Comparison of ENCODE assay signal across 21 cellular contexts in the genomic region with DNA sequence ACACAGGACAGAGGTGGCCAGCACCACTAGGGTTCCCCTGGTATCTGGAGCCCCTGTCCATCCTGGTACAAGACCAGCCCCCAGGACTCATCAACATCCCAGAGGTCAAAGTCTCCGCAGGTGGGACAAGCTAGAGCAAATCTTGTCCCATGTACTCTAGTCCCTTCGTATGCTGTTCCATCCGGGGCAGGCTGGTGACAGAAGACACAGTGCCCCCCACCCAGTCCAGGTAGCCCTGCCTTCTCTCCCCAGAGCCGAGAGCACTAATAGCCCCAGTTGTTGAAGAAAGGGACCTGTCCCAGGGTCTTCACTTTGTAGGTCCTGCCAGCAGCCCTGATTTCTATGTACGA. TPM values are rescaled to one million over a fixed set of nuclear protein-coding genes. Genes with fewer than 3 reads are reported as not detected.
A peak's percentile ranks its signal among the peaks of the same experiment; 100 is the strongest.
DNase-seq lines count a peak whose midpoint lies in the region; ATAC-seq and TF ChIP-seq lines count a peak whose summit lies in the region.
"Had no signal": no experiment of that assay in that cellular context is flagged by ENCODE, and none has a peak within 500 bp of the region (broad histone marks: within the 10 kb centered on the region; RNA-seq: fewer than 3 reads in every experiment).

No MANE protein-coding gene starts in this region.

- H3K9me3 ChIP-seq in left ventricle myocardium inferior (replicated peaks): no peaks in the 10 kb centered on the region
- H3K9me3 ChIP-seq in lower lobe of right lung: no peaks in the 10 kb centered on the region
- H3K9me3 ChIP-seq in skeletal muscle tissue (ENCODE audit: control insufficient read depth in 3 of 3, low read length in 3 of 3): no peaks in the 10 kb centered on the region
- H3K9me3 ChIP-seq: breast epithelium had no signal

- ATAC-seq in lower lobe of right lung (no peak), GM18511 (IDR thresholded peaks at IDR 0.05; ENCODE audit: unreplicated experiment) (no peak), HG02840 (IDR thresholded peaks at IDR 0.05; ENCODE audit: low FRiP score, unreplicated experiment) (no peak)
- ATAC-seq: foreskin keratinocyte; stimulated activated naive CD8-positive, alpha-beta T cell treated with anti-CD3 and anti-CD28 coated beads, Interleukin-15, amount 100 ng/mL, for 72 hours had no signal

- no peak for TF ChIP-seq CTCF in left ventricle myocardium inferior (IDR thresholded peaks at IDR 0.05; ENCODE audit: borderline replicate concordance)
- no peak for TF ChIP-seq CTCF in lower lobe of right lung (IDR thresholded peaks at IDR 0.05)

- H3K9ac ChIP-seq in skeletal muscle tissue (ENCODE audit: low read depth in 1 of 3, low read length in 3 of 3): no peak overlapping the region
- H3K9ac ChIP-seq: GM23248 had no signal

- DNase-seq in left ventricle myocardium inferior: no peak
- DNase-seq in cardiac septum (ENCODE audit: low spot score): no peak
- DNase-seq in lower lobe of right lung: no peak
- no peak for DNase-seq in central memory CD4-positive, alpha-beta T cell
- DNase-seq in NCI-H226: no peak
- DNase-seq: 8988T; activated CD4-positive, alpha-beta T cell treated with anti-CD3 and anti-CD28 coated beads for 4 hours; activated CD8-positive, alpha-beta memory T cell treated with anti-CD3 and anti-CD28 coated beads, Interleukin-2, amount 50 U/mL, for 4 hours; activated naive CD4-positive, alpha-beta T cell treated with anti-CD3 and anti-CD28 coated beads for 36 hours; CD4-positive, CD25-positive, alpha-beta regulatory T cell; foreskin keratinocyte; GM23248; NCI-H446; stimulated activated CD4-positive, alpha-beta T cell treated with anti-CD3 and anti-CD28 coated beads, Interleukin-12 subunit alpha, Interleukin-12 subunit beta, amount 100 ng/mL, for 4 hours; stimulated activated naive CD8-positive, alpha-beta T cell treated with anti-CD3 and anti-CD28 coated beads, Interleukin-15, amount 100 ng/mL, for 72 hours had no signal

- H3K4me1 ChIP-seq in left ventricle myocardium inferior (no peaks in the 10 kb centered on the region), lower lobe of right lung (peaks cover 36% of the 10 kb centered on the region), skeletal muscle tissue (ENCODE audit: control insufficient read depth in 3 of 3, insufficient read depth in 3 of 3, low read length in 3 of 3) (peaks cover 5 to 14% (median 13%) of the 10 kb centered on the region in 3 donors)
- H3K4me1 ChIP-seq: breast epithelium, foreskin keratinocyte had no signal

- H3K4me3 ChIP-seq in left ventricle myocardium inferior (no peak overlapping the region), lower lobe of right lung (no peak overlapping the region), skeletal muscle tissue (ENCODE audit: low read length in 3 of 3) (no peak overlapping the region)
- H3K4me3 ChIP-seq: GM23248 had no signal

- no peaks in the 10 kb centered on the region for H3K36me3 ChIP-seq in left ventricle myocardium inferior
- H3K36me3 ChIP-seq in lower lobe of right lung: no peaks in the 10 kb centered on the region
- no peaks in the 10 kb centered on the region for H3K36me3 ChIP-seq in skeletal muscle tissue (ENCODE audit: control insufficient read depth in 3 of 3, insufficient read depth in 3 of 3, low read length in 3 of 3)
- H3K36me3 ChIP-seq: breast epithelium had no signal

- H3K27ac ChIP-seq in left ventricle myocardium inferior (replicated peaks) (peak overlapping the region; percentile 54), lower lobe of right lung (peak overlapping the region; percentile 58), skeletal muscle tissue (ENCODE audit: low read depth, low read length) (peak overlapping the region; percentile 39)
- H3K27ac ChIP-seq: foreskin keratinocyte, GM23248 had no signal

- peaks cover 99% of the 10 kb centered on the region for H3K27me3 ChIP-seq in left ventricle myocardium inferior (ENCODE audit: low read depth)
- peaks cover 46% of the 10 kb centered on the region for H3K27me3 ChIP-seq in lower lobe of right lung (ENCODE audit: low read depth)
- H3K27me3 ChIP-seq in skeletal muscle tissue (ENCODE audit: control insufficient read depth in 3 of 3, insufficient read depth in 3 of 3, low read length in 3 of 3): peaks cover 42 to 69% (median 61%) of the 10 kb centered on the region in 3 donors

- intact Hi-C loops in left ventricle myocardium inferior (cut with micrococcal nuclease) (no loop called here), cardiac septum (cut with DNase I) (no loop called here), lower lobe of right lung (cut with DNase I) (no loop called here)

RNA-seq across cellular contexts. Expression of a gene that starts 21.1 kb away (rescaled TPM):
- 0.25 TPM for total RNA-seq in left ventricle myocardium inferior
- total RNA-seq in cardiac septum: 0.48 TPM
- not detected for total RNA-seq in lower lobe of right lung
- total RNA-seq in skeletal muscle tissue: 8.4 TPM
- total RNA-seq: activated naive CD4-positive, alpha-beta T cell treated with anti-CD3 and anti-CD28 coated beads for 36 hours; CD4-positive, CD25-positive, alpha-beta regulatory T cell; Daoy; foreskin keratinocyte; GM23248; lung microvascular endothelial cell had no signal

RNA-seq across cellular contexts. Expression of a gene that starts 38.2 kb away (rescaled TPM):
- not detected for total RNA-seq in left ventricle myocardium inferior
- 0.43 TPM for total RNA-seq in cardiac septum
- total RNA-seq in lower lobe of right lung: 5.8 TPM
- total RNA-seq in skeletal muscle tissue: under 0.01 TPM
- total RNA-seq: foreskin keratinocyte, GM23248, lung microvascular endothelial cell had no signal

RNA-seq across cellular contexts. Expression of a gene that starts 57.1 kb away (rescaled TPM):
- not detected for total RNA-seq in left ventricle myocardium inferior
- not detected for total RNA-seq in cardiac septum
- total RNA-seq in lower lobe of right lung: not detected
- not detected for total RNA-seq in skeletal muscle tissue
- total RNA-seq: activated naive CD4-positive, alpha-beta T cell treated with anti-CD3 and anti-CD28 coated beads for 36 hours; breast epithelium; CD4-positive, CD25-positive, alpha-beta regulatory T cell; foreskin keratinocyte; GM23248; lung microvascular endothelial cell had no signal
